In the genomic region with DNA sequence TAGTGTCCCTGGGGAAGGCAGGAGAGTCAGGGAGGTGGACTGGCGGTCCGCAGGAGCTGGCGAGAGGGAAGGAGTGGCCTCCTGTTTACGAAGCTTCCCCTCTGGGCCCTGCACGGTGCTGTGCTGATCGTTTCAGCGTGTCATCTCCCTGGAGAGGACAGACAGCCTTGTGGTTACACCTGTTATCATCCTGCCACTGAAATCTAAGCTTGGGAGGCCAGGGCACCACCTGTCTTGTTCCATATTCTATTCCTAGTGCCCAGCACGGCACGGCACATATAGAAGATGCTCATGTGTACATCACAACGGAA, we compare ENCODE assay signal across 1 cellular context.
TF ChIP-seq lines count a peak whose summit lies in the region.

No MANE protein-coding gene starts in this region.

TF ChIP-seq in GM12878, 131 proteins besides CTCF, POLR2A, EP300 and RAD21:
- TF ChIP-seq ASH2L (IDR thresholded peaks at IDR 0.05; ENCODE audit: borderline replicate concordance, low read depth): no peak
- TF ChIP-seq NR2C2 (IDR thresholded peaks at IDR 0.05; ENCODE audit: borderline replicate concordance, control insufficient read depth, insufficient read length, low read depth): no peak
- TF ChIP-seq, protein P1, sequence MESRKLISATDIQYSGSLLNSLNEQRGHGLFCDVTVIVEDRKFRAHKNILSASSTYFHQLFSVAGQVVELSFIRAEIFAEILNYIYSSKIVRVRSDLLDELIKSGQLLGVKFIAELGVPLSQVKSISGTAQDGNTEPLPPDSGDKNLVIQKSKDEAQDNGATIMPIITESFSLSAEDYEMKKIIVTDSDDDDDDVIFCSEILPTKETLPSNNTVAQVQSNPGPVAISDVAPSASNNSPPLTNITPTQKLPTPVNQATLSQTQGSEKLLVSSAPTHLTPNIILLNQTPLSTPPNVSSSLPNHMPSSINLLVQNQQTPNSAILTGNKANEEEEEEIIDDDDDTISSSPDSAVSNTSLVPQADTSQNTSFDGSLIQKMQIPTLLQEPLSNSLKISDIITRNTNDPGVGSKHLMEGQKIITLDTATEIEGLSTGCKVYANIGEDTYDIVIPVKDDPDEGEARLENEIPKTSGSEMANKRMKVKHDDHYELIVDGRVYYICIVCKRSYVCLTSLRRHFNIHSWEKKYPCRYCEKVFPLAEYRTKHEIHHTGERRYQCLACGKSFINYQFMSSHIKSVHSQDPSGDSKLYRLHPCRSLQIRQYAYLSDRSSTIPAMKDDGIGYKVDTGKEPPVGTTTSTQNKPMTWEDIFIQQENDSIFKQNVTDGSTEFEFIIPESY (IDR thresholded peaks at IDR 0.05): no peak
- no peak for TF ChIP-seq YY1 (IDR thresholded peaks at IDR 0.05; ENCODE audit: low read depth, low read length)
- TF ChIP-seq, protein P2, sequence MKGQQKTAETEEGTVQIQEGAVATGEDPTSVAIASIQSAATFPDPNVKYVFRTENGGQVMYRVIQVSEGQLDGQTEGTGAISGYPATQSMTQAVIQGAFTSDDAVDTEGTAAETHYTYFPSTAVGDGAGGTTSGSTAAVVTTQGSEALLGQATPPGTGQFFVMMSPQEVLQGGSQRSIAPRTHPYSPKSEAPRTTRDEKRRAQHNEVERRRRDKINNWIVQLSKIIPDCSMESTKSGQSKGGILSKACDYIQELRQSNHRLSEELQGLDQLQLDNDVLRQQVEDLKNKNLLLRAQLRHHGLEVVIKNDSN (IDR thresholded peaks at IDR 0.05; ENCODE audit: borderline replicate concordance, extremely low read length, insufficient read depth, low read depth, low read length): no peak
- TF ChIP-seq, protein P3, sequence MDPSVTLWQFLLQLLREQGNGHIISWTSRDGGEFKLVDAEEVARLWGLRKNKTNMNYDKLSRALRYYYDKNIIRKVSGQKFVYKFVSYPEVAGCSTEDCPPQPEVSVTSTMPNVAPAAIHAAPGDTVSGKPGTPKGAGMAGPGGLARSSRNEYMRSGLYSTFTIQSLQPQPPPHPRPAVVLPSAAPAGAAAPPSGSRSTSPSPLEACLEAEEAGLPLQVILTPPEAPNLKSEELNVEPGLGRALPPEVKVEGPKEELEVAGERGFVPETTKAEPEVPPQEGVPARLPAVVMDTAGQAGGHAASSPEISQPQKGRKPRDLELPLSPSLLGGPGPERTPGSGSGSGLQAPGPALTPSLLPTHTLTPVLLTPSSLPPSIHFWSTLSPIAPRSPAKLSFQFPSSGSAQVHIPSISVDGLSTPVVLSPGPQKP (IDR thresholded peaks at IDR 0.05; ENCODE audit: low read depth, low read length): no peak
- TF ChIP-seq, protein P4, sequence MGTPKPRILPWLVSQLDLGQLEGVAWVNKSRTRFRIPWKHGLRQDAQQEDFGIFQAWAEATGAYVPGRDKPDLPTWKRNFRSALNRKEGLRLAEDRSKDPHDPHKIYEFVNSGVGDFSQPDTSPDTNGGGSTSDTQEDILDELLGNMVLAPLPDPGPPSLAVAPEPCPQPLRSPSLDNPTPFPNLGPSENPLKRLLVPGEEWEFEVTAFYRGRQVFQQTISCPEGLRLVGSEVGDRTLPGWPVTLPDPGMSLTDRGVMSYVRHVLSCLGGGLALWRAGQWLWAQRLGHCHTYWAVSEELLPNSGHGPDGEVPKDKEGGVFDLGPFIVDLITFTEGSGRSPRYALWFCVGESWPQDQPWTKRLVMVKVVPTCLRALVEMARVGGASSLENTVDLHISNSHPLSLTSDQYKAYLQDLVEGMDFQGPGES (IDR thresholded peaks at IDR 0.05): no peak
TF ChIP-seq in GM12878: peak in this region for 0.
